In the genomic region with DNA sequence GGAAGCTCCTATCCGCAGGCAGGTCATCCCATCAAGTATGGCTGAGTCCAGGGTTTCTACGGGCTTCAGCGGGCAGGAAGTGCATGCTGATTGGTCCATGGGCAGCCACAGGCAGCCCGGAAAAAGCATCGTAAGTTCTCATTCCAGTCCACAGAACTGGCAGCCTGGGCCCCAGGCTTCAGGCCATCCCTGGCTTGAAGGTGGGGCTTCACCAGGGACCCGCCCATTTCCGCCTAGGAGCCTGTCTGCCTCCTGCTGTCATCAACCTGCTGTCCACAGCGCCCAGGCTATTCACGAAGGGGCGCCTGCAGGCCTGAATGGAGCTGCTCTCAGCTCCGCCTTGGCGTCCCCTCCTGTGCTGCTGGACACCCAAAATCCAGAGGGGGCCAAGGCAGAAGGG, we compare ENCODE assay signal across 1 cellular context.
TF ChIP-seq lines count a peak whose summit lies in the region.

No MANE protein-coding gene starts in this region.

TF ChIP-seq in K562, 482 proteins besides CTCF, POLR2A, EP300 and RAD21:
- peak; percentile 99 for TF ChIP-seq ZBTB33 (CRISPR knock-in tag; IDR thresholded peaks at IDR 0.05)
- TF ChIP-seq, protein P1, sequence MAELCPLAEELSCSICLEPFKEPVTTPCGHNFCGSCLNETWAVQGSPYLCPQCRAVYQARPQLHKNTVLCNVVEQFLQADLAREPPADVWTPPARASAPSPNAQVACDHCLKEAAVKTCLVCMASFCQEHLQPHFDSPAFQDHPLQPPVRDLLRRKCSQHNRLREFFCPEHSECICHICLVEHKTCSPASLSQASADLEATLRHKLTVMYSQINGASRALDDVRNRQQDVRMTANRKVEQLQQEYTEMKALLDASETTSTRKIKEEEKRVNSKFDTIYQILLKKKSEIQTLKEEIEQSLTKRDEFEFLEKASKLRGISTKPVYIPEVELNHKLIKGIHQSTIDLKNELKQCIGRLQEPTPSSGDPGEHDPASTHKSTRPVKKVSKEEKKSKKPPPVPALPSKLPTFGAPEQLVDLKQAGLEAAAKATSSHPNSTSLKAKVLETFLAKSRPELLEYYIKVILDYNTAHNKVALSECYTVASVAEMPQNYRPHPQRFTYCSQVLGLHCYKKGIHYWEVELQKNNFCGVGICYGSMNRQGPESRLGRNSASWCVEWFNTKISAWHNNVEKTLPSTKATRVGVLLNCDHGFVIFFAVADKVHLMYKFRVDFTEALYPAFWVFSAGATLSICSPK (IDR thresholded peaks at IDR 0.05; ENCODE audit: borderline replicate concordance), result no peak
TF ChIP-seq in K562: peak in this region for 1.
